Comparison of ENCODE assay signal across 1 cellular context in genomic region chr7:76048668-76048988, GRCh38.
A peak's percentile ranks its signal among the peaks of the same experiment; 100 is the strongest.
TF ChIP-seq lines count a peak whose summit lies in the region.

No MANE protein-coding gene starts in this region.

TF ChIP-seq in GM12878, 131 proteins besides CTCF, POLR2A, EP300 and RAD21:
- TF ChIP-seq MEF2A (IDR thresholded peaks at IDR 0.05; ENCODE audit: insufficient read depth, low read depth, low read length) = 0 out of 2 replicates have a peak, but pooled peaks have one; percentile 60
- TF ChIP-seq MEF2B (IDR thresholded peaks at IDR 0.05; ENCODE audit: partially characterized antibody, poor library complexity, severe bottlenecking) = peak; percentile 29
- no peak for TF ChIP-seq ZNF24 (IDR thresholded peaks at IDR 0.05)
TF ChIP-seq in GM12878: peak in this region for 2.
